ENCODE assay signal across 1 cellular context in the genomic region with DNA sequence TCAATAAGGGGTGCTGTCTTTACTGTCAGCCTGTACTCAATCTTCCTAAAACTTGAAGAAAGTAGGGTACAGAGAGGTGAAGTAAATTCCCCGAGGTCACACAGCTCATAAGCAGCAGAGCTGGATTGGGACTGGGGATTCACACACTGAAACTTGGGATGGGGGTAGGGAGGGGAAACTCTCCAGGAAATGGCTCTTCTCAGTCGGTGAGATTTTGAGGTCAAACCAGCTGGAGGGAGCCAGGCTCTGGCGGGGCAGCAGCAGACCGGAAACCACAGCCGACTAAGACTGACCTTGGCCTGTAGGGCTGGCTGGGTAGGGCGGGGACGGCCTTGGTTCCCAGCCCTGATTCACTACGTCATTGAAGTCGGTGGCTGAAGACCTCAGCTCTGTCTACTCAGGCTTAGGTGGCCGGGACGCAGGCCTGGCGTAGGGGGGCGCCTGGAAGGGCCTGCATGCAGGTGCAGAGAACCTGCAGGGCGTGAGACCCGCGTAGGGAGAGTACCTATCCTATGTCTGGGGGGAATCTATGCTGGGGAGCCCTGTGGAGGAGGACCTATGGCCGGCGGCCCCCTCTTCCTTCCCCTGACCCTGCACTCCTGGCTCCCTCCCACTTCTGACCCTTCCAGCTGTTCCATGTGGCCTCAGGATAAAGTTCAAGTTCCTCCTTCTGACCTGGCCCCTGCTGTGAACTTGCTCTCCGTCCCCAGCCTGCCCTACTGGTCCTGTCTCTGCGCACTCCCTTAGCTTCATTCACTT.
A peak's percentile ranks its signal among the peaks of the same experiment; 100 is the strongest.
TF ChIP-seq lines count a peak whose summit lies in the region.

No MANE protein-coding gene starts in this region.

TF ChIP-seq in K562, 482 proteins besides CTCF, POLR2A, EP300 and RAD21 (continued from another document and continues in another):
- TF ChIP-seq, protein P1, sequence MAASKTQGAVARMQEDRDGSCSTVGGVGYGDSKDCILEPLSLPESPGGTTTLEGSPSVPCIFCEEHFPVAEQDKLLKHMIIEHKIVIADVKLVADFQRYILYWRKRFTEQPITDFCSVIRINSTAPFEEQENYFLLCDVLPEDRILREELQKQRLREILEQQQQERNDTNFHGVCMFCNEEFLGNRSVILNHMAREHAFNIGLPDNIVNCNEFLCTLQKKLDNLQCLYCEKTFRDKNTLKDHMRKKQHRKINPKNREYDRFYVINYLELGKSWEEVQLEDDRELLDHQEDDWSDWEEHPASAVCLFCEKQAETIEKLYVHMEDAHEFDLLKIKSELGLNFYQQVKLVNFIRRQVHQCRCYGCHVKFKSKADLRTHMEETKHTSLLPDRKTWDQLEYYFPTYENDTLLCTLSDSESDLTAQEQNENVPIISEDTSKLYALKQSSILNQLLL (CRISPR knock-in tag; IDR thresholded peaks at IDR 0.05; ENCODE audit: borderline replicate concordance), result no peak
- TF ChIP-seq SRSF7 (optimal IDR thresholded peaks at IDR 0.05; ENCODE audit: low read depth, low read length) (no peak), STAG1 (CRISPR knock-in tag; IDR thresholded peaks at IDR 0.05; ENCODE audit: borderline replicate concordance) (no peak), NFATC3 (IDR thresholded peaks at IDR 0.05) (no peak), JUN (IDR thresholded peaks at IDR 0.05; ENCODE audit: borderline replicate concordance, low read depth, low read length) (0 out of 2 replicates have a peak, but pooled peaks have one; percentile 4), JUN (CRISPR knock-in tag; IDR thresholded peaks at IDR 0.05; ENCODE audit: borderline replicate concordance) (no peak), PML (IDR thresholded peaks at IDR 0.05; ENCODE audit: low read length) (no peak; the same call in 1 of the 2 replicates), NELFE (IDR thresholded peaks at IDR 0.05; ENCODE audit: insufficient read depth, insufficient read length) (no peak), PTRF (tag; IDR thresholded peaks at IDR 0.05) (no peak), ZNF507 (tag; conservative IDR thresholded peaks at IDR 0.05) (no peak), COPS2 (conservative IDR thresholded peaks at IDR 0.05) (no peak), ZSCAN32 (CRISPR knock-in tag; IDR thresholded peaks at IDR 0.05) (no peak), FOXK2 (conservative IDR thresholded peaks at IDR 0.05 in 1 of 2, IDR thresholded peaks at IDR 0.05 in 1 of 2; ENCODE audit: low read depth in 2 of 2) (no peak), RFX1 (IDR thresholded peaks at IDR 0.05) (no peak), TOE1 (IDR thresholded peaks at IDR 0.05; ENCODE audit: borderline replicate concordance) (no peak), TOE1 (CRISPR knock-in tag; IDR thresholded peaks at IDR 0.05; ENCODE audit: borderline replicate concordance, low read depth) (no peak), FUS (optimal IDR thresholded peaks at IDR 0.05; ENCODE audit: low read depth, low read length) (no peak), ZNF143 (CRISPR knock-in tag; IDR thresholded peaks at IDR 0.05) (no peak; the same call in 1 of the 2 replicates), CBX5 (IDR thresholded peaks at IDR 0.05; ENCODE audit: borderline replicate concordance, low read depth) (no peak), PHF21A (IDR thresholded peaks at IDR 0.05; ENCODE audit: borderline replicate concordance, low read depth) (no peak), TEAD1 (CRISPR knock-in tag; IDR thresholded peaks at IDR 0.05) (peak in 1 of 2 experiments; percentile 28; a peak in 1 of 4 replicates), SRSF3 (IDR thresholded peaks at IDR 0.05; ENCODE audit: insufficient read depth, low read length) (no peak), NR2C1 (IDR thresholded peaks at IDR 0.05) (peak; percentile 87), NR2C1 (tag; IDR thresholded peaks at IDR 0.05) (peak; percentile 86), GATAD2A (IDR thresholded peaks at IDR 0.05) (no peak), DMBX1 (CRISPR knock-in tag; IDR thresholded peaks at IDR 0.05; ENCODE audit: borderline replicate concordance) (peak; percentile 43; the same call in 1 of the 2 replicates), FOXA3 (CRISPR knock-in tag; conservative IDR thresholded peaks at IDR 0.05 in 1 of 2, IDR thresholded peaks at IDR 0.05 in 1 of 2) (0 out of 4 replicates have a peak, but pooled peaks of 1 of the 2 experiments have one; percentile 10), KAT7 (CRISPR knock-in tag; IDR thresholded peaks at IDR 0.05; ENCODE audit: borderline replicate concordance) (no peak), CBX8 (IDR thresholded peaks at IDR 0.05; ENCODE audit: borderline replicate concordance, extremely low read depth, low read depth, low read length, poor library complexity, severe bottlenecking) (no peak), RNF2 (IDR thresholded peaks at IDR 0.05) (peak; percentile 65; the same call in 1 of the 2 replicates), RBM34 (IDR thresholded peaks at IDR 0.05; ENCODE audit: borderline replicate concordance, insufficient read depth, low read length) (no peak), ESRRA (IDR thresholded peaks at IDR 0.05; ENCODE audit: borderline replicate concordance, low read depth) (peak; percentile 97), C11orf30 (IDR thresholded peaks at IDR 0.05; ENCODE audit: low read depth) (no peak), PHF8 (IDR thresholded peaks at IDR 0.05; ENCODE audit: borderline replicate concordance, low read length) (peak; percentile 54; the same call in 1 of the 2 replicates), ZBTB8A (IDR thresholded peaks at IDR 0.05; ENCODE audit: partially characterized antibody) (no peak), TAL1 (IDR thresholded peaks at IDR 0.05) (no peak)
- TF ChIP-seq, protein P2, sequence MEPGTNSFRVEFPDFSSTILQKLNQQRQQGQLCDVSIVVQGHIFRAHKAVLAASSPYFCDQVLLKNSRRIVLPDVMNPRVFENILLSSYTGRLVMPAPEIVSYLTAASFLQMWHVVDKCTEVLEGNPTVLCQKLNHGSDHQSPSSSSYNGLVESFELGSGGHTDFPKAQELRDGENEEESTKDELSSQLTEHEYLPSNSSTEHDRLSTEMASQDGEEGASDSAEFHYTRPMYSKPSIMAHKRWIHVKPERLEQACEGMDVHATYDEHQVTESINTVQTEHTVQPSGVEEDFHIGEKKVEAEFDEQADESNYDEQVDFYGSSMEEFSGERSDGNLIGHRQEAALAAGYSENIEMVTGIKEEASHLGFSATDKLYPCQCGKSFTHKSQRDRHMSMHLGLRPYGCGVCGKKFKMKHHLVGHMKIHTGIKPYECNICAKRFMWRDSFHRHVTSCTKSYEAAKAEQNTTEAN (CRISPR knock-in tag; IDR thresholded peaks at IDR 0.05), result no peak
- TF ChIP-seq, protein P3, sequence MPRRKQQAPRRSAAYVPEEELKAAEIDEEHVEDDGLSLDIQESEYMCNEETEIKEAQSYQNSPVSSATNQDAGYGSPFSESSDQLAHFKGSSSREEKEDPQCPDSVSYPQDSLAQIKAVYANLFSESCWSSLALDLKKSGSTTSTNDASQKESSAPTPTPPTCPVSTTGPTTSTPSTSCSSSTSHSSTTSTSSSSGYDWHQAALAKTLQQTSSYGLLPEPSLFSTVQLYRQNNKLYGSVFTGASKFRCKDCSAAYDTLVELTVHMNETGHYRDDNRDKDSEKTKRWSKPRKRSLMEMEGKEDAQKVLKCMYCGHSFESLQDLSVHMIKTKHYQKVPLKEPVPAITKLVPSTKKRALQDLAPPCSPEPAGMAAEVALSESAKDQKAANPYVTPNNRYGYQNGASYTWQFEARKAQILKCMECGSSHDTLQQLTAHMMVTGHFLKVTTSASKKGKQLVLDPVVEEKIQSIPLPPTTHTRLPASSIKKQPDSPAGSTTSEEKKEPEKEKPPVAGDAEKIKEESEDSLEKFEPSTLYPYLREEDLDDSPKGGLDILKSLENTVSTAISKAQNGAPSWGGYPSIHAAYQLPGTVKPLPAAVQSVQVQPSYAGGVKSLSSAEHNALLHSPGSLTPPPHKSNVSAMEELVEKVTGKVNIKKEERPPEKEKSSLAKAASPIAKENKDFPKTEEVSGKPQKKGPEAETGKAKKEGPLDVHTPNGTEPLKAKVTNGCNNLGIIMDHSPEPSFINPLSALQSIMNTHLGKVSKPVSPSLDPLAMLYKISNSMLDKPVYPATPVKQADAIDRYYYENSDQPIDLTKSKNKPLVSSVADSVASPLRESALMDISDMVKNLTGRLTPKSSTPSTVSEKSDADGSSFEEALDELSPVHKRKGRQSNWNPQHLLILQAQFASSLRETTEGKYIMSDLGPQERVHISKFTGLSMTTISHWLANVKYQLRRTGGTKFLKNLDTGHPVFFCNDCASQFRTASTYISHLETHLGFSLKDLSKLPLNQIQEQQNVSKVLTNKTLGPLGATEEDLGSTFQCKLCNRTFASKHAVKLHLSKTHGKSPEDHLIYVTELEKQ (CRISPR knock-in tag; IDR thresholded peaks at IDR 0.05), result no peak
- TF ChIP-seq, protein P4, sequence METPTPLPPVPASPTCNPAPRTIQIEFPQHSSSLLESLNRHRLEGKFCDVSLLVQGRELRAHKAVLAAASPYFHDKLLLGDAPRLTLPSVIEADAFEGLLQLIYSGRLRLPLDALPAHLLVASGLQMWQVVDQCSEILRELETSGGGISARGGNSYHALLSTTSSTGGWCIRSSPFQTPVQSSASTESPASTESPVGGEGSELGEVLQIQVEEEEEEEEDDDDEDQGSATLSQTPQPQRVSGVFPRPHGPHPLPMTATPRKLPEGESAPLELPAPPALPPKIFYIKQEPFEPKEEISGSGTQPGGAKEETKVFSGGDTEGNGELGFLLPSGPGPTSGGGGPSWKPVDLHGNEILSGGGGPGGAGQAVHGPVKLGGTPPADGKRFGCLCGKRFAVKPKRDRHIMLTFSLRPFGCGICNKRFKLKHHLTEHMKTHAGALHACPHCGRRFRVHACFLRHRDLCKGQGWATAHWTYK (CRISPR knock-in tag; IDR thresholded peaks at IDR 0.05), result no peak
- TF ChIP-seq, protein P5, sequence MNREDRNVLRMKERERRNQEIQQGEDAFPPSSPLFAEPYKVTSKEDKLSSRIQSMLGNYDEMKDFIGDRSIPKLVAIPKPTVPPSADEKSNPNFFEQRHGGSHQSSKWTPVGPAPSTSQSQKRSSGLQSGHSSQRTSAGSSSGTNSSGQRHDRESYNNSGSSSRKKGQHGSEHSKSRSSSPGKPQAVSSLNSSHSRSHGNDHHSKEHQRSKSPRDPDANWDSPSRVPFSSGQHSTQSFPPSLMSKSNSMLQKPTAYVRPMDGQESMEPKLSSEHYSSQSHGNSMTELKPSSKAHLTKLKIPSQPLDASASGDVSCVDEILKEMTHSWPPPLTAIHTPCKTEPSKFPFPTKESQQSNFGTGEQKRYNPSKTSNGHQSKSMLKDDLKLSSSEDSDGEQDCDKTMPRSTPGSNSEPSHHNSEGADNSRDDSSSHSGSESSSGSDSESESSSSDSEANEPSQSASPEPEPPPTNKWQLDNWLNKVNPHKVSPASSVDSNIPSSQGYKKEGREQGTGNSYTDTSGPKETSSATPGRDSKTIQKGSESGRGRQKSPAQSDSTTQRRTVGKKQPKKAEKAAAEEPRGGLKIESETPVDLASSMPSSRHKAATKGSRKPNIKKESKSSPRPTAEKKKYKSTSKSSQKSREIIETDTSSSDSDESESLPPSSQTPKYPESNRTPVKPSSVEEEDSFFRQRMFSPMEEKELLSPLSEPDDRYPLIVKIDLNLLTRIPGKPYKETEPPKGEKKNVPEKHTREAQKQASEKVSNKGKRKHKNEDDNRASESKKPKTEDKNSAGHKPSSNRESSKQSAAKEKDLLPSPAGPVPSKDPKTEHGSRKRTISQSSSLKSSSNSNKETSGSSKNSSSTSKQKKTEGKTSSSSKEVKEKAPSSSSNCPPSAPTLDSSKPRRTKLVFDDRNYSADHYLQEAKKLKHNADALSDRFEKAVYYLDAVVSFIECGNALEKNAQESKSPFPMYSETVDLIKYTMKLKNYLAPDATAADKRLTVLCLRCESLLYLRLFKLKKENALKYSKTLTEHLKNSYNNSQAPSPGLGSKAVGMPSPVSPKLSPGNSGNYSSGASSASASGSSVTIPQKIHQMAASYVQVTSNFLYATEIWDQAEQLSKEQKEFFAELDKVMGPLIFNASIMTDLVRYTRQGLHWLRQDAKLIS (CRISPR knock-in tag; IDR thresholded peaks at IDR 0.05), result 0 out of 2 replicates have a peak, but pooled peaks have one; percentile 1
- TF ChIP-seq, protein P6, sequence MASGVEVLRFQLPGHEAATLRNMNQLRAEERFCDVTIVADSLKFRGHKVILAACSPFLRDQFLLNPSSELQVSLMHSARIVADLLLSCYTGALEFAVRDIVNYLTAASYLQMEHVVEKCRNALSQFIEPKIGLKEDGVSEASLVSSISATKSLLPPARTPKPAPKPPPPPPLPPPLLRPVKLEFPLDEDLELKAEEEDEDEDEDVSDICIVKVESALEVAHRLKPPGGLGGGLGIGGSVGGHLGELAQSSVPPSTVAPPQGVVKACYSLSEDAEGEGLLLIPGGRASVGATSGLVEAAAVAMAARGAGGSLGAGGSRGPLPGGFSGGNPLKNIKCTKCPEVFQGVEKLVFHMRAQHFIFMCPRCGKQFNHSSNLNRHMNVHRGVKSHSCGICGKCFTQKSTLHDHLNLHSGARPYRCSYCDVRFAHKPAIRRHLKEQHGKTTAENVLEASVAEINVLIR (CRISPR knock-in tag; IDR thresholded peaks at IDR 0.05), result no peak
- TF ChIP-seq, protein P7, sequence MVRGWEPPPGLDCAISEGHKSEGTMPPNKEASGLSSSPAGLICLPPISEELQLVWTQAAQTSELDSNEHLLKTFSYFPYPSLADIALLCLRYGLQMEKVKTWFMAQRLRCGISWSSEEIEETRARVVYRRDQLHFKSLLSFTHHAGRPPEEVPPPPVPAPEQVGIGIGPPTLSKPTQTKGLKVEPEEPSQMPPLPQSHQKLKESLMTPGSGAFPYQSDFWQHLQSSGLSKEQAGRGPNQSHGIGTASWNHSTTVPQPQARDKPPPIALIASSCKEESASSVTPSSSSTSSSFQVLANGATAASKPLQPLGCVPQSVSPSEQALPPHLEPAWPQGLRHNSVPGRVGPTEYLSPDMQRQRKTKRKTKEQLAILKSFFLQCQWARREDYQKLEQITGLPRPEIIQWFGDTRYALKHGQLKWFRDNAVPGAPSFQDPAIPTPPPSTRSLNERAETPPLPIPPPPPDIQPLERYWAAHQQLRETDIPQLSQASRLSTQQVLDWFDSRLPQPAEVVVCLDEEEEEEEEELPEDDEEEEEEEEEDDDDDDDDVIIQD (CRISPR knock-in tag; IDR thresholded peaks at IDR 0.05), result no peak
- TF ChIP-seq, protein P8, sequence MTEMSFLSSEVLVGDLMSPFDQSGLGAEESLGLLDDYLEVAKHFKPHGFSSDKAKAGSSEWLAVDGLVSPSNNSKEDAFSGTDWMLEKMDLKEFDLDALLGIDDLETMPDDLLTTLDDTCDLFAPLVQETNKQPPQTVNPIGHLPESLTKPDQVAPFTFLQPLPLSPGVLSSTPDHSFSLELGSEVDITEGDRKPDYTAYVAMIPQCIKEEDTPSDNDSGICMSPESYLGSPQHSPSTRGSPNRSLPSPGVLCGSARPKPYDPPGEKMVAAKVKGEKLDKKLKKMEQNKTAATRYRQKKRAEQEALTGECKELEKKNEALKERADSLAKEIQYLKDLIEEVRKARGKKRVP (CRISPR knock-in tag; IDR thresholded peaks at IDR 0.05), result no peak
